15 cellular contexts compared by ENCODE assay signal in genomic region chr13:43994999-43995859, GRCh38.
A peak's percentile ranks its signal among the peaks of the same experiment; 100 is the strongest.
DNase-seq lines count a peak whose midpoint lies in the region; FAIRE-seq and TF ChIP-seq lines count a peak whose summit lies in the region.
"Had no signal": no experiment of that assay in that cellular context is flagged by ENCODE, and none has a peak within 500 bp of the region (broad histone marks: within the 10 kb centered on the region; RNA-seq: fewer than 3 reads in every experiment).

No MANE protein-coding gene starts in this region.

- H3K9me3 ChIP-seq in Peyer's patch (no peaks in the 10 kb centered on the region), small intestine (ENCODE audit: control insufficient read depth, low read depth) (no peaks in the 10 kb centered on the region), sigmoid colon (peaks cover 0 to 8% (median 6%) of the 10 kb centered on the region in 4 donors)
- H3K9me3 ChIP-seq: BE2C had no signal

- TF ChIP-seq CTCF in Peyer's patch (IDR thresholded peaks at IDR 0.05) (no peak), sigmoid colon (IDR thresholded peaks at IDR 0.05) (no peak)

- intact Hi-C loops in sigmoid colon (cut with DNase I), result no loop called here

- H3K4me3 ChIP-seq in Peyer's patch (no peak overlapping the region), small intestine (ENCODE audit: low read depth in 1 of 2, low read length in 2 of 2) (no peak overlapping the region), sigmoid colon (no peak overlapping the region)
- H3K4me3 ChIP-seq: PC-9 had no signal

- FAIRE-seq in small intestine (lab: Jason Lieb, UNC), result no peak

- TF ChIP-seq EP300 in sigmoid colon (IDR thresholded peaks at IDR 0.05), result no peak

- H3K27ac ChIP-seq in Peyer's patch, result peak overlapping the region in 2 of 4 donors; percentile 23 to 46
- peak overlapping the region in 1 of 2 donors; percentile 66 for H3K27ac ChIP-seq in small intestine (ENCODE audit: low read depth in 1 of 2, low read length in 1 of 2)
- no peak overlapping the region for H3K27ac ChIP-seq in sigmoid colon
- H3K27ac ChIP-seq: PC-9 had no signal

- 36 to 66% (median 47%) methylated on average over 7 of the region's 7 CpGs for WGBS in small intestine, 3 donors
- 55 to 79% methylated on average over 7 of the region's 7 CpGs for WGBS in sigmoid colon, 2 donors

- no peaks in the 10 kb centered on the region for H3K27me3 ChIP-seq in Peyer's patch
- peaks cover 0 to 2% of the 10 kb centered on the region in 2 donors for H3K27me3 ChIP-seq in small intestine (ENCODE audit: control insufficient read depth in 2 of 2, insufficient read depth in 2 of 2, low read length in 2 of 2)
- H3K27me3 ChIP-seq in sigmoid colon, result no peaks in the 10 kb centered on the region

- H3K36me3 ChIP-seq in Peyer's patch (no peaks in the 10 kb centered on the region), small intestine (ENCODE audit: control insufficient read depth in 2 of 2, insufficient read depth in 2 of 2, low read length in 2 of 2) (no peaks in the 10 kb centered on the region), sigmoid colon (no peaks in the 10 kb centered on the region)
- H3K36me3 ChIP-seq: BE2C had no signal

- no peaks in the 10 kb centered on the region for H3K4me1 ChIP-seq in Peyer's patch
- no peaks in the 10 kb centered on the region for H3K4me1 ChIP-seq in small intestine (ENCODE audit: control insufficient read depth in 2 of 2, insufficient read depth in 1 of 2, low read depth in 1 of 2, low read length in 1 of 2)
- peaks cover 0 to 5% (median 0%) of the 10 kb centered on the region in 4 donors for H3K4me1 ChIP-seq in sigmoid colon
- H3K4me1 ChIP-seq: BE2C had no signal

- DNase-seq in NCI-H2171 treated with DMSO at 0.1 percent for 48 hours (lab: John Stamatoyannopoulos, UW) (peak; percentile 39), NCI-H2171 (lab: John Stamatoyannopoulos, UW) (no peak), LoVo (ENCODE audit: low spot score) (peak; percentile 2), Peyer's patch (peak in 2 of 3 donors; percentile 59 to 76), small intestine (peak; percentile 93), NCI-H82 (lab: John Stamatoyannopoulos, UW) (no peak), sigmoid colon (no peak)
- DNase-seq: BE2C; CD4-positive, CD25-positive, alpha-beta regulatory T cell; DMS153; HFFc6; NCI-H187; NCI-H510A; NCI-H774; PC-9 had no signal

- TF ChIP-seq POLR2A in Peyer's patch (IDR thresholded peaks at IDR 0.05) (no peak), sigmoid colon (IDR thresholded peaks at IDR 0.05) (no peak)

Comparison
In these comparisons a context has a peak if more than half of its experiments do, and no peak if none do; other contexts are left out.
1. DNase-seq: peak in NCI-H2171 treated with DMSO at 0.1 percent for 48 hours (single experiment), LoVo (single experiment), Peyer's patch (2 of 3) and small intestine (single experiment); none in NCI-H2171 (single experiment), NCI-H82 (single experiment) and sigmoid colon (single experiment).